8 cellular contexts compared by ENCODE assay signal in genomic region chr2:170972508-170973224, GRCh38. TPM values are rescaled to one million over a fixed set of nuclear protein-coding genes. Genes with fewer than 3 reads are reported as not detected.
DNase-seq lines count a peak whose midpoint lies in the region; ATAC-seq, FAIRE-seq and TF ChIP-seq lines count a peak whose summit lies in the region.

No MANE protein-coding gene starts in this region.

- H3K27ac ChIP-seq in A549 (peak overlapping the region; percentile 90 to 97), VCaP (peak overlapping the region; percentile 88)

- WGBS in A549 (ENCODE audit: missing lambda C conversion rate): 73% methylated on average over 13 of the region's 13 CpGs

- TF ChIP-seq CTCF in A549 (IDR thresholded peaks at IDR 0.05): no peak
- no peak for TF ChIP-seq CTCF in VCaP (conservative IDR thresholded peaks at IDR 0.05)

- no peak for TF ChIP-seq POLR2A in A549 (IDR thresholded peaks at IDR 0.05; ENCODE audit: low read length)

- DNase-seq in A549 (ENCODE audit: low read depth in 1 of 2, low spot score in 1 of 2) (no peak), kidney tubule cell (ENCODE audit: low spot score) (peak; percentile 15), GM19239 (ENCODE audit: insufficient read length, low spot score) (no peak), NOMO-1 (lab: John Stamatoyannopoulos, UW; ENCODE audit: unreplicated experiment in 2 of 2) (no peak)
- no peak for DNase-seq in stimulated activated CD4-positive, alpha-beta T cell treated with anti-CD3 and anti-CD28 coated beads, Interleukin-4, amount 100 ng/mL, for 1 hour

- POLR2A ChIA-PET in A549 (lab: Yijun Ruan, JAX): interaction anchor here (1.0 to 2.4 kb wide), 4 partner anchors 44 to 461 kb away, joined by 3 to 12 read pairs (median 4); partner anchors contain the start of genes DCAF17, GORASP2, METTL8 and TLK1

- CTCF ChIA-PET in A549 (lab: Yijun Ruan, JAX): interaction anchor here (0.5 to 3.0 kb wide), 31 partner anchors 8 to 988 kb away, joined by 3 to 35 read pairs (median 4); partner anchors contain the start of genes CYBRD1 and GORASP2

- TF ChIP-seq RAD21 in A549 (conservative IDR thresholded peaks at IDR 0.05 in 1 of 2, IDR thresholded peaks at IDR 0.05 in 1 of 2): no peak

- ATAC-seq in A549 (peak in 1 of 2 experiments; percentile 13; a peak in 4 of 6 replicates), GM21825 (IDR thresholded peaks at IDR 0.05; ENCODE audit: unreplicated experiment) (peak; percentile 3), HG03175 (IDR thresholded peaks at IDR 0.05; ENCODE audit: unreplicated experiment) (no peak)

- FAIRE-seq in A549 (lab: Jason Lieb, UNC) (no peak), GM19239 (lab: Jason Lieb, UNC) (no peak)

- no peak for TF ChIP-seq EP300 in A549 (IDR thresholded peaks at IDR 0.05)

- peaks cover 9% of the 10 kb centered on the region; the same call in 1 of the 3 replicates for H3K4me1 ChIP-seq in A549

- H3K9me3 ChIP-seq in A549: no peaks in the 10 kb centered on the region

- H3K4me2 ChIP-seq in A549: peak overlapping the region; percentile 76

- peak overlapping the region; percentile 58 for H3K4me3 ChIP-seq in A549

TF ChIP-seq in A549, 52 proteins besides CTCF, POLR2A, EP300 and RAD21:
- TF ChIP-seq SMC3 (IDR thresholded peaks at IDR 0.05): no peak
- TF ChIP-seq HOXB5 (CRISPR knock-in tag; IDR thresholded peaks at IDR 0.05): no peak
- no peak for TF ChIP-seq JUNB (IDR thresholded peaks at IDR 0.05)
- TF ChIP-seq MYC (IDR thresholded peaks at IDR 0.05; ENCODE audit: borderline replicate concordance, low read length): no peak
- no peak for TF ChIP-seq HOXB13 (CRISPR knock-in tag; IDR thresholded peaks at IDR 0.05; ENCODE audit: low read depth)
- TF ChIP-seq REST (IDR thresholded peaks at IDR 0.05): no peak
- TF ChIP-seq JUN (IDR thresholded peaks at IDR 0.05): no peak
- no peak for TF ChIP-seq ZC3H11A (IDR thresholded peaks at IDR 0.05)
- no peak for TF ChIP-seq ZSCAN20 (CRISPR knock-in tag; IDR thresholded peaks at IDR 0.05)
- no peak for TF ChIP-seq CBX8 (IDR thresholded peaks at IDR 0.05)
- no peak for TF ChIP-seq EHF (CRISPR knock-in tag; IDR thresholded peaks at IDR 0.05)
- no peak for TF ChIP-seq ELK1 (IDR thresholded peaks at IDR 0.05; ENCODE audit: low read depth, low read length)
- TF ChIP-seq USF2 (IDR thresholded peaks at IDR 0.05): no peak
- TF ChIP-seq NR3C1 (IDR thresholded peaks at IDR 0.05): no peak

RNA-seq across cellular contexts. Expression of gene GORASP2, which starts 43.6 kb away (rescaled TPM):
- polyA plus RNA-seq in A549 (2011; rRNA removed): 137 and 179 TPM in 2 replicates
- 98.1 and 112 TPM in 2 replicates for polyA plus RNA-seq in A549 (2012; cell fraction: cytosol; rRNA removed)
- 85.7 and 89.3 TPM in 2 replicates for polyA plus RNA-seq in A549 (2012; cell fraction: nucleus; rRNA removed)
- polyA plus RNA-seq in A549 (2017; fragmentation: RNase III; extraction: RNeasy Plus Mini Kit Qiagen cat#74134 plus additional on column Dnase treatment): 90.1 to 91.7 TPM (median 90.5 TPM) in 3 replicates
- 98.7 and 108 TPM in 2 replicates for polyA minus RNA-seq in A549 (2011; rRNA and poly(A)+ RNA removed)
